ENCODE assay signal across 1 cellular context in genomic region chr3:85360742-85361387, GRCh38.
TF ChIP-seq lines count a peak whose summit lies in the region.

No MANE protein-coding gene starts in this region.

TF ChIP-seq in H1, 55 proteins besides CTCF, POLR2A, EP300 and RAD21 (continued from another document):
- no peak for TF ChIP-seq CHD7 (IDR thresholded peaks at IDR 0.05; ENCODE audit: insufficient replicate concordance, low read length)
